9 cellular contexts compared by ENCODE assay signal in the genomic region with DNA sequence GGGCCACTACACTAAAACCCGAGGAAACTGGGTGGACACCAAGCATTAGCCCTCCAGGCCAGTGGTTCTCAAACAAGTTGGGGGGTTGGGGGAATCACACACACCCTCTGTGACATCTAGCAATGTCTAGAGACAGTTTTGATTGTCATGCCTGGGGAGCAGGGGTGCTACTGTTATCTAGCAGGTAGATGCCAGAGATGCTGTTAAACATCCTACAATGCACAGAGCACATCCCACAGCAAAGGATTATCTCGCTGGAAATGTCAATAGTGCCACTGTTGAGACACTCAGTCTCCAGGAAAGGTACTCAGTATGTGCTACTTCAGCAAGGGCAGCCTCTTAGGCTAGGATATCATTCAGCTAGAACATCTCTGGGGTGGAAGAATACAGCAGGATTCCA. TPM values are rescaled to one million over a fixed set of nuclear protein-coding genes. Genes with fewer than 3 reads are reported as not detected.
DNase-seq lines count a peak whose midpoint lies in the region; ATAC-seq, FAIRE-seq and TF ChIP-seq lines count a peak whose summit lies in the region.
"Had no signal": no experiment of that assay in that cellular context is flagged by ENCODE, and none has a peak within 500 bp of the region (broad histone marks: within the 10 kb centered on the region; RNA-seq: fewer than 3 reads in every experiment).

No MANE protein-coding gene starts in this region.

- ATAC-seq in stimulated activated memory B cell treated with anti-CD40 and anti-IgM and Interleukin-4, amounts not matched to agents 10 μg/mL and 1 μg/mL and 100 μg/mL, for 72 hours = no peak

- peaks cover 24% of the 10 kb centered on the region for H3K4me1 Mint-ChIP-seq in activated CD4-positive, alpha-beta T cell treated with anti-CD3 and anti-CD28 coated beads, Interleukin-2, amount 10 ng/mL, durations not matched to agents 24 days and 14 days
- peaks cover 37% of the 10 kb centered on the region for H3K4me1 Mint-ChIP-seq in stimulated activated memory B cell treated with anti-CD40 and anti-IgM and Interleukin-4, amounts not matched to agents 10 μg/mL and 1 μg/mL and 100 μg/mL, for 72 hours

- peaks cover 18% of the 10 kb centered on the region for H3K36me3 Mint-ChIP-seq in activated CD4-positive, alpha-beta T cell treated with anti-CD3 and anti-CD28 coated beads, Interleukin-2, amount 10 ng/mL, durations not matched to agents 24 days and 14 days (ENCODE audit: low read depth)
- H3K36me3 Mint-ChIP-seq in stimulated activated memory B cell treated with anti-CD40 and anti-IgM and Interleukin-4, amounts not matched to agents 10 μg/mL and 1 μg/mL and 100 μg/mL, for 72 hours = peaks cover 4% of the 10 kb centered on the region

- H3K36me3 ChIP-seq in hepatocyte (replicated peaks; ENCODE audit: insufficient read depth, low read depth) = no peaks in the 10 kb centered on the region

- no peak for TF ChIP-seq CTCF in WI38 (IDR thresholded peaks at IDR 0.05; ENCODE audit: low read depth, low read length)
- TF ChIP-seq CTCF in hepatocyte (IDR thresholded peaks at IDR 0.05; ENCODE audit: poor library complexity) = no peak

- no peaks in the 10 kb centered on the region for H3K9me2 ChIP-seq in hepatocyte (replicated peaks; ENCODE audit: insufficient read depth)

- peaks cover 12% of the 10 kb centered on the region for H4K20me1 ChIP-seq in hepatocyte (ENCODE audit: insufficient read depth, poor library complexity, severe bottlenecking)

- no peaks in the 10 kb centered on the region for H3K27me3 ChIP-seq in hepatocyte

- peak overlapping the region; percentile 84 for H3K4me3 ChIP-seq in WI38 (ENCODE audit: low read depth, low read length)
- H3K4me3 ChIP-seq in hepatocyte = peak overlapping the region; percentile 98

- H3K4me1 ChIP-seq in hepatocyte (ENCODE audit: insufficient read depth) = peaks cover 5% of the 10 kb centered on the region

- H3K9me3 ChIP-seq in hepatocyte (ENCODE audit: low read depth) = no peaks in the 10 kb centered on the region

- no peak for FAIRE-seq in urothelium cell line (lab: Jason Lieb, UNC)

- H3K4me3 Mint-ChIP-seq in activated CD4-positive, alpha-beta T cell treated with anti-CD3 and anti-CD28 coated beads, Interleukin-2, amount 10 ng/mL, durations not matched to agents 24 days and 14 days = peak overlapping the region; percentile 98
- peak overlapping the region; percentile 91 for H3K4me3 Mint-ChIP-seq in stimulated activated memory B cell treated with anti-CD40 and anti-IgM and Interleukin-4, amounts not matched to agents 10 μg/mL and 1 μg/mL and 100 μg/mL, for 72 hours

- 28% methylated on average over 2 of the region's 2 CpGs for WGBS in hepatocyte (ENCODE audit: low lambda C conversion rate, missing lambda C conversion rate)

- H2AFZ ChIP-seq in hepatocyte = no peak overlapping the region

- H3K9me3 Mint-ChIP-seq in activated CD4-positive, alpha-beta T cell treated with anti-CD3 and anti-CD28 coated beads, Interleukin-2, amount 10 ng/mL, durations not matched to agents 24 days and 14 days = no peaks in the 10 kb centered on the region
- H3K9me3 Mint-ChIP-seq in stimulated activated memory B cell treated with anti-CD40 and anti-IgM and Interleukin-4, amounts not matched to agents 10 μg/mL and 1 μg/mL and 100 μg/mL, for 72 hours = no peaks in the 10 kb centered on the region

- peak overlapping the region; percentile 98 for H3K27ac Mint-ChIP-seq in activated CD4-positive, alpha-beta T cell treated with anti-CD3 and anti-CD28 coated beads, Interleukin-2, amount 10 ng/mL, durations not matched to agents 24 days and 14 days
- H3K27ac Mint-ChIP-seq in stimulated activated memory B cell treated with anti-CD40 and anti-IgM and Interleukin-4, amounts not matched to agents 10 μg/mL and 1 μg/mL and 100 μg/mL, for 72 hours = no peak overlapping the region

- no peaks in the 10 kb centered on the region for H3K27me3 Mint-ChIP-seq in activated CD4-positive, alpha-beta T cell treated with anti-CD3 and anti-CD28 coated beads, Interleukin-2, amount 10 ng/mL, durations not matched to agents 24 days and 14 days
- no peaks in the 10 kb centered on the region for H3K27me3 Mint-ChIP-seq in stimulated activated memory B cell treated with anti-CD40 and anti-IgM and Interleukin-4, amounts not matched to agents 10 μg/mL and 1 μg/mL and 100 μg/mL, for 72 hours

- DNase-seq in activated CD4-positive, alpha-beta T cell treated with anti-CD3 and anti-CD28 coated beads, Interleukin-2, amount 10 ng/mL, durations not matched to agents 24 days and 14 days = no peak
- DNase-seq in activated CD4-positive, alpha-beta T cell treated with anti-CD3 and anti-CD28 coated beads, Interleukin-2, amount 50 U/mL, for 1 hour = no peak
- no peak for DNase-seq in hepatocyte (ENCODE audit: low spot score)
- DNase-seq in HUDEP-2 (lab: John Stamatoyannopoulos, UW; ENCODE audit: unreplicated experiment in 76 of 76) = no peak
- DNase-seq in urothelium cell line (ENCODE audit: low spot score) = no peak
- no peak for DNase-seq in pons (ENCODE audit: low spot score)

- intact Hi-C loops in activated CD4-positive, alpha-beta T cell treated with anti-CD3 and anti-CD28 coated beads, Interleukin-2, amount 10 ng/mL, durations not matched to agents 24 days and 14 days (cut with micrococcal nuclease) = loop anchor here (5.0 kb wide), 2 partner anchors 261 to 621 kb away; a partner anchor contains a TSS

- no peak overlapping the region for H3K27ac ChIP-seq in hepatocyte

- H3K79me2 ChIP-seq in hepatocyte = peaks cover 50% of the 10 kb centered on the region

- peak overlapping the region; percentile 89 for H3K4me2 ChIP-seq in hepatocyte

RNA-seq across cellular contexts. Expression of a gene that starts 1.3 kb away (rescaled TPM):
- 141 and 144 TPM in 2 replicates for total RNA-seq in activated CD4-positive, alpha-beta T cell treated with anti-CD3 and anti-CD28 coated beads, Interleukin-2, amount 10 ng/mL, durations not matched to agents 24 days and 14 days
- 14.0 and 15.3 TPM in 2 replicates for total RNA-seq in hepatocyte
- polyA plus RNA-seq in hepatocyte = 17.3 and 24.7 TPM in 2 replicates

RNA-seq across cellular contexts. Expression of a gene that starts 1.5 kb away (rescaled TPM):
- 0.44 and 0.54 TPM in 2 replicates for total RNA-seq in activated CD4-positive, alpha-beta T cell treated with anti-CD3 and anti-CD28 coated beads, Interleukin-2, amount 10 ng/mL, durations not matched to agents 24 days and 14 days
- 0.24 and 1.1 TPM in 2 replicates for total RNA-seq in hepatocyte
- 0.86 and 1.2 TPM in 2 replicates for polyA plus RNA-seq in hepatocyte
- total RNA-seq: glomerular endothelial cell had no signal

RNA-seq across cellular contexts. Expression of a gene that starts 13.0 kb away (rescaled TPM):
- total RNA-seq in activated CD4-positive, alpha-beta T cell treated with anti-CD3 and anti-CD28 coated beads, Interleukin-2, amount 10 ng/mL, durations not matched to agents 24 days and 14 days = 148 and 165 TPM in 2 replicates
- 66.1 and 70.8 TPM in 2 replicates for total RNA-seq in hepatocyte
- 95.9 and 98.0 TPM in 2 replicates for polyA plus RNA-seq in hepatocyte
